In genomic region chr2:33272001-33272400, GRCh38 we compare ENCODE assay signal across 9 cellular contexts.
DNase-seq lines count a peak whose midpoint lies in the region; ATAC-seq, FAIRE-seq and TF ChIP-seq lines count a peak whose summit lies in the region.
"Had no signal": no experiment of that assay in that cellular context is flagged by ENCODE, and none has a peak within 500 bp of the region (broad histone marks: within the 10 kb centered on the region; RNA-seq: fewer than 3 reads in every experiment).

No MANE protein-coding gene starts in this region.

- BruUV-seq in A673 (replicated peaks; lab: Mats Ljungman, UMichigan) = no TSS peak

- no peak for TF ChIP-seq POLR2A in A549 (IDR thresholded peaks at IDR 0.05; ENCODE audit: low read length)

- DNase-seq in A549 (ENCODE audit: low read depth in 1 of 2, low spot score in 1 of 2) (no peak), GF-D8 (lab: John Stamatoyannopoulos, UW) (no peak), DMS153 (lab: John Stamatoyannopoulos, UW) (no peak), A673 (ENCODE audit: low spot score) (no peak)
- DNase-seq in T-helper 2 cell treated with Interferon-gamma antibody and Interleukin-4, amounts not matched to agents 5 μg/mL and 100 μg/mL, for 36 hours (ENCODE audit: low spot score) = peak; percentile 23
- DNase-seq in stimulated activated CD4-positive, alpha-beta T cell treated with anti-CD3 and anti-CD28 coated beads, Interleukin-2, amount 100 ng/mL, for 48 hours = no peak
- DNase-seq: NCI-H1694 treated with DMSO at 0.1 percent for 48 hours had no signal

- H3K4me1 Mint-ChIP-seq in T-helper 2 cell treated with Interferon-gamma antibody and Interleukin-4, amounts not matched to agents 5 μg/mL and 100 μg/mL, for 36 hours (ENCODE audit: low read depth) = peaks cover 8% of the 10 kb centered on the region

- H3K9me3 ChIP-seq in A549 (no peaks in the 10 kb centered on the region), A673 (ENCODE audit: low read depth, low read length, poor library complexity, severe bottlenecking) (no peaks in the 10 kb centered on the region)

- ATAC-seq in A549 (no peak), GM19025 (IDR thresholded peaks at IDR 0.05; ENCODE audit: low read depth, unreplicated experiment) (peak; percentile 81), HG02970 (IDR thresholded peaks at IDR 0.05; ENCODE audit: low FRiP score, unreplicated experiment) (peak; percentile 95)

- POLR2A ChIA-PET in A549 (lab: Yijun Ruan, JAX) = no interaction called here
- POLR2A ChIA-PET in A673 (lab: Charles Lee; ENCODE audit: low non-redundant PET) = no interaction called here

- no peak for TF ChIP-seq EP300 in A549 (IDR thresholded peaks at IDR 0.05)

- no peak overlapping the region for H3K4me3 ChIP-seq in A549
- H3K4me3 ChIP-seq in A673 (ENCODE audit: low read depth, low read length, poor library complexity, severe bottlenecking) = no peak overlapping the region

- peak overlapping the region in 1 of 2 experiments; percentile 8; a peak in 1 of 6 replicates for H3K27ac ChIP-seq in A549
- no peak overlapping the region for H3K27ac ChIP-seq in A673 (ENCODE audit: low read depth, low read length, poor library complexity, severe bottlenecking)

- no peak overlapping the region for H3K4me3 Mint-ChIP-seq in T-helper 2 cell treated with Interferon-gamma antibody and Interleukin-4, amounts not matched to agents 5 μg/mL and 100 μg/mL, for 36 hours

- intact Hi-C loops in A673 (cut with micrococcal nuclease; ENCODE audit: unreplicated experiment) = loop anchor here (5.0 kb wide), 1 partner anchor 240 kb away; no protein-coding TSS in a partner anchor

- no peaks in the 10 kb centered on the region for H3K27me3 ChIP-seq in A673 (replicated peaks; ENCODE audit: insufficient read depth, low read depth, low read length, poor library complexity)

- TF ChIP-seq RAD21 in A549 (conservative IDR thresholded peaks at IDR 0.05 in 1 of 2, IDR thresholded peaks at IDR 0.05 in 1 of 2) = no peak

- CTCF ChIA-PET in A549 (lab: Yijun Ruan, JAX) = interaction anchor here (1.1 kb wide), 1 partner anchor 168 kb away, joined by 3 read pairs; no protein-coding TSS in a partner anchor
- CTCF ChIA-PET in A673 (lab: Charles Lee) = no interaction called here

- no peaks in the 10 kb centered on the region for H3K9me3 Mint-ChIP-seq in T-helper 2 cell treated with Interferon-gamma antibody and Interleukin-4, amounts not matched to agents 5 μg/mL and 100 μg/mL, for 36 hours

- TF ChIP-seq CTCF in A549 (IDR thresholded peaks at IDR 0.05) (no peak), A673 (conservative IDR thresholded peaks at IDR 0.05; ENCODE audit: low read depth, low read length) (no peak)

- 95% methylated on average over 4 of the region's 4 CpGs for WGBS in A549 (ENCODE audit: missing lambda C conversion rate)

- peaks cover 31% of the 10 kb centered on the region for H3K27me3 Mint-ChIP-seq in T-helper 2 cell treated with Interferon-gamma antibody and Interleukin-4, amounts not matched to agents 5 μg/mL and 100 μg/mL, for 36 hours (ENCODE audit: low read depth)

- no peak for FAIRE-seq in A549 (lab: Jason Lieb, UNC)

- H3K4me2 ChIP-seq in A549 = no peak overlapping the region

- H3K4me1 ChIP-seq in A549 (peaks cover 42% of the 10 kb centered on the region), A673 (ENCODE audit: insufficient read depth, low read length, poor library complexity, severe bottlenecking) (no peaks in the 10 kb centered on the region)

- no peaks in the 10 kb centered on the region for H3K36me3 ChIP-seq in A673 (ENCODE audit: insufficient read depth, low read length, poor library complexity, severe bottlenecking)

- H3K36me3 Mint-ChIP-seq in T-helper 2 cell treated with Interferon-gamma antibody and Interleukin-4, amounts not matched to agents 5 μg/mL and 100 μg/mL, for 36 hours (ENCODE audit: low read depth) = no peaks in the 10 kb centered on the region

- H3K27ac Mint-ChIP-seq in T-helper 2 cell treated with Interferon-gamma antibody and Interleukin-4, amounts not matched to agents 5 μg/mL and 100 μg/mL, for 36 hours = no peak overlapping the region

TF ChIP-seq in A549, 52 proteins besides CTCF, POLR2A, EP300 and RAD21:
- TF ChIP-seq MAFK (IDR thresholded peaks at IDR 0.05; ENCODE audit: partially characterized antibody) (no peak), ZSCAN20 (CRISPR knock-in tag; IDR thresholded peaks at IDR 0.05) (no peak), ATOH8 (CRISPR knock-in tag; IDR thresholded peaks at IDR 0.05; ENCODE audit: low read depth) (0 out of 2 replicates have a peak, but pooled peaks have one; percentile 25)

Comparison
In these comparisons a context has a peak if more than half of its experiments do, and no peak if none do; other contexts are left out.
1. ATAC-seq: peak in GM19025 (single experiment) and HG02970 (single experiment); none in A549 (0 of 2).